Comparison of ENCODE assay signal across 8 cellular contexts in genomic region chr16:87854053-87854906, GRCh38. TPM values are rescaled to one million over a fixed set of nuclear protein-coding genes. Genes with fewer than 3 reads are reported as not detected.
DNase-seq lines count a peak whose midpoint lies in the region; ATAC-seq and TF ChIP-seq lines count a peak whose summit lies in the region.

No MANE protein-coding gene starts in this region.

- no peaks in the 10 kb centered on the region for H3K27me3 ChIP-seq in CD4-positive, alpha-beta memory T cell (ENCODE audit: insufficient read depth, low read length)
- no peaks in the 10 kb centered on the region for H3K27me3 ChIP-seq in body of pancreas

- intact Hi-C loops in CD4-positive, alpha-beta memory T cell (cut with micrococcal nuclease), result no loop called here
- intact Hi-C loops in body of pancreas (cut with DNase I), result no loop called here

- peaks cover 0 to 19% of the 10 kb centered on the region in 2 donors for H3K36me3 Mint-ChIP-seq in CD4-positive, alpha-beta memory T cell
- H3K36me3 Mint-ChIP-seq in nephron (ENCODE audit: low read depth) (no peaks in the 10 kb centered on the region), nephron progenitor cell (ENCODE audit: low read depth) (no peaks in the 10 kb centered on the region)

- POLR2A ChIA-PET in CD4-positive, alpha-beta memory T cell (lab: Charles Lee; ENCODE audit: partially characterized antibody), result interaction anchor here (1.1 to 8.9 kb wide), 3 partner anchors 12 to 16 kb away, joined by 5 to 94 read pairs (median 85); partner anchors contain the start of gene SLC7A5

- TF ChIP-seq CTCF in body of pancreas (IDR thresholded peaks at IDR 0.05) (no peak), nephron (IDR thresholded peaks at IDR 0.05; ENCODE audit: unreplicated experiment in 3 of 3) (no peak), nephron progenitor cell (IDR thresholded peaks at IDR 0.05) (no peak)

- no peaks in the 10 kb centered on the region for H3K27me3 Mint-ChIP-seq in CD4-positive, alpha-beta memory T cell
- peaks cover 14% of the 10 kb centered on the region for H3K27me3 Mint-ChIP-seq in nephron (ENCODE audit: low read depth)
- no peaks in the 10 kb centered on the region for H3K27me3 Mint-ChIP-seq in nephron progenitor cell (ENCODE audit: low read depth, poor library complexity)

- peak; percentile 2 for ATAC-seq in body of pancreas

- H3K9me3 ChIP-seq in CD4-positive, alpha-beta memory T cell (ENCODE audit: control insufficient read depth in 1 of 2, low read length in 2 of 2), result no peaks in the 10 kb centered on the region
- no peaks in the 10 kb centered on the region for H3K9me3 ChIP-seq in body of pancreas

- TF ChIP-seq POLR2A in body of pancreas (IDR thresholded peaks at IDR 0.05), result no peak

- peak overlapping the region; percentile 18 to 82 (median 52) for H3K4me3 Mint-ChIP-seq in CD4-positive, alpha-beta memory T cell
- H3K4me3 Mint-ChIP-seq in nephron (peak overlapping the region in 1 of 3 experiments; percentile 30), nephron progenitor cell (no peak overlapping the region)

- peak overlapping the region; percentile 81 to 93 (median 88) for H3K27ac Mint-ChIP-seq in CD4-positive, alpha-beta memory T cell
- peak overlapping the region in 2 of 3 experiments; percentile 81 to 94 for H3K27ac Mint-ChIP-seq in nephron
- no peak overlapping the region for H3K27ac Mint-ChIP-seq in nephron progenitor cell

- H3K36me3 ChIP-seq in CD4-positive, alpha-beta memory T cell (ENCODE audit: insufficient read depth, low read length), result peaks cover 8% of the 10 kb centered on the region
- no peaks in the 10 kb centered on the region for H3K36me3 ChIP-seq in body of pancreas (replicated peaks in 1 of 2; ENCODE audit: insufficient read depth in 1 of 2, low read depth in 2 of 2)

- peak overlapping the region; percentile 53 for H3K27ac ChIP-seq in CD4-positive, alpha-beta memory T cell (ENCODE audit: low read depth, low read length)
- H3K27ac ChIP-seq in body of pancreas, result peak overlapping the region; percentile 65 to 76 (median 75)

- no peaks in the 10 kb centered on the region for H3K9me3 Mint-ChIP-seq in CD4-positive, alpha-beta memory T cell
- H3K9me3 Mint-ChIP-seq in nephron, result no peaks in the 10 kb centered on the region
- no peaks in the 10 kb centered on the region for H3K9me3 Mint-ChIP-seq in nephron progenitor cell

- 8 to 18% methylated on average over 8 to 21 of the region's 21 CpGs for WGBS in body of pancreas, 2 donors

- peaks cover 12 to 68% (median 32%) of the 10 kb centered on the region in 4 donors for H3K4me1 Mint-ChIP-seq in CD4-positive, alpha-beta memory T cell
- H3K4me1 Mint-ChIP-seq in nephron, result peaks cover 56% of the 10 kb centered on the region
- peaks cover 72% of the 10 kb centered on the region for H3K4me1 Mint-ChIP-seq in nephron progenitor cell

- peaks cover 54% of the 10 kb centered on the region for H3K4me1 ChIP-seq in CD4-positive, alpha-beta memory T cell (ENCODE audit: insufficient read depth, low read length)
- peaks cover 37% of the 10 kb centered on the region for H3K4me1 ChIP-seq in body of pancreas

- no peak overlapping the region for H3K4me3 ChIP-seq in CD4-positive, alpha-beta memory T cell (ENCODE audit: low read length in 2 of 2)
- H3K4me3 ChIP-seq in body of pancreas, result no peak overlapping the region

- CTCF ChIA-PET in CD4-positive, alpha-beta memory T cell (lab: Charles Lee; ENCODE audit: partially characterized antibody), result interaction anchor here (1.0 to 9.5 kb wide), 5 partner anchors 11 to 75 kb away, joined by 3 to 388 read pairs (median 11); partner anchors contain the start of gene SLC7A5

- DNase-seq in CD4-positive, alpha-beta memory T cell, result peak in 1 of 5 donors; percentile 61
- DNase-seq in NAMALWA (ENCODE audit: low spot score) (peak; percentile 45), body of pancreas (no peak), nephron progenitor cell (no peak), OCI-M2 (lab: John Stamatoyannopoulos, UW; ENCODE audit: unreplicated experiment) (no peak), HCEC 1CT (no peak)
- DNase-seq in central memory CD4-positive, alpha-beta T cell, result no peak

RNA-seq across cellular contexts. Expression of gene SLC7A5, which starts 15.0 kb away (rescaled TPM):
- total RNA-seq in CD4-positive, alpha-beta memory T cell, result 10 to 100 TPM; 12.0 to 13.5 TPM
- 1 to 10 TPM; 3.5 to 6.4 TPM for polyA plus RNA-seq in CD4-positive, alpha-beta memory T cell
- 1 to 10 TPM; 1.6 to 3.4 TPM for total RNA-seq in body of pancreas
